Comparison of ENCODE assay signal across 27 cellular contexts in the genomic region with DNA sequence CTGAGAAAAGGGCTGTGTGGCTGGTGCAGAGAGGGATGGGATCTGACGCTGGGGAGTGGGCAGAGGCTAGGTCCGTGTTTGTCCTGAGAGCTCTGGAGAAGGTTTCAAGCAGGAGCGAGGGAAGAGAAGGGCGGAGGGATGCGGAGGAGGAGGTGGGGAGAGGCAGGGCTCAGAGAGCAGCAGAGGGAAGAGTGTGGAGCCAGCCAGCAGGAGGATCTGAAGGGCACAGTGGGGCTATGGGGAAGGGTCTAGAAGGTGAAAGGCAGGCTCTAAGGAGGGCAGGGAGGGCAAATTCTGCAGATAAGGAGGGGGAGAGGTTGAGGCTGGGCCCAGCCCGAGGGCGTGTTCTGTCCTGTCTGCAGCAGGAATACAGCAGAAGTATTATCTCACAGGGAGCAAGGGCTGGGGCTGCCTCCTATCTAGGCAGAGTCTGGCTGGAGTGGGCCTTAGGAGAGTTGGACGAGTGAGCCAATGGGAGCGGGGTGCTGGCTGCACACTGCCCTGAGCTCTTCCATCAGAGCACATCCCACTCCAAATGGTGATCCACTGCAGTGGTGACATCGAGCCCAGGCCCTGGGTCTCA. TPM values are rescaled to one million over a fixed set of nuclear protein-coding genes. Genes with fewer than 3 reads are reported as not detected.
DNase-seq lines count a peak whose midpoint lies in the region; FAIRE-seq and TF ChIP-seq lines count a peak whose summit lies in the region.
"Had no signal": no experiment of that assay in that cellular context is flagged by ENCODE, and none has a peak within 500 bp of the region (broad histone marks: within the 10 kb centered on the region; RNA-seq: fewer than 3 reads in every experiment).

No MANE protein-coding gene starts in this region.

- H3K36me3 ChIP-seq in Caco-2 (ENCODE audit: control insufficient read depth, insufficient read depth, low read length), result no peaks in the 10 kb centered on the region
- H3K36me3 ChIP-seq in neural progenitor cell, result no peaks in the 10 kb centered on the region
- H3K36me3 ChIP-seq: pancreas, upper lobe of right lung had no signal

- POLR2A ChIA-PET in Caco-2 (lab: Charles Lee), result no interaction called here
- POLR2A ChIA-PET in RWPE1 (lab: Yijun Ruan, JAX; ENCODE audit: low non-redundant PET), result no interaction called here

- CTCF ChIA-PET in Caco-2 (lab: Charles Lee) (no interaction called here), RWPE1 (lab: Yijun Ruan, JAX) (no interaction called here)

- H3K9me3 Mint-ChIP-seq in Caco-2 (ENCODE audit: unreplicated experiment), result no peaks in the 10 kb centered on the region
- H3K9me3 Mint-ChIP-seq in neural progenitor cell, result no peaks in the 10 kb centered on the region
- H3K9me3 Mint-ChIP-seq: activated naive CD4-positive, alpha-beta T cell treated with anti-CD3 and anti-CD28 coated beads, Interleukin-2, amount 10 ng/mL, durations not matched to agents 7 days and 5 days; naive B cell had no signal

- H3K4me3 ChIP-seq in Caco-2 (ENCODE audit: low read depth, low read length) (no peak overlapping the region), neural progenitor cell (no peak overlapping the region)
- H3K4me3 ChIP-seq: coronary artery, esophagus squamous epithelium, pancreas, right atrium auricular region, spleen, upper lobe of right lung had no signal

- peak in 1 of 2 experiments; percentile 57 for DNase-seq in Caco-2
- DNase-seq in RWPE1 (ENCODE audit: low spot score), result no peak
- peak; percentile 76 to 86 for DNase-seq in erythroblast (lab: John Stamatoyannopoulos, UW)
- no peak for DNase-seq in neural progenitor cell (ENCODE audit: low spot score)
- DNase-seq in G401 (ENCODE audit: low spot score), result no peak
- no peak for DNase-seq in NAMALWA (ENCODE audit: low spot score)
- no peak for DNase-seq in RCC 7860 (ENCODE audit: low spot score)
- DNase-seq in activated T-cell treated with anti-CD3 and anti-CD28 coated beads, Interleukin-2, amount 50 U/mL, for 48 hours, result no peak
- DNase-seq: activated CD4-positive, alpha-beta T cell treated with anti-CD3 and anti-CD28 coated beads, Interleukin-2, amount 50 U/mL, for 48 hours; activated CD4-positive, CD25-positive, alpha-beta regulatory T cell; activated CD8-positive, alpha-beta memory T cell treated with anti-CD3 and anti-CD28 coated beads, Interleukin-2, amount 50 U/mL, for 4 hours; activated naive CD4-positive, alpha-beta T cell treated with anti-CD3 and anti-CD28 coated beads, Interleukin-2, amount 10 ng/mL, durations not matched to agents 7 days and 5 days; esophagus squamous epithelium; foreskin melanocyte; GF-D8; mesenchymal stem cell; naive B cell; NCI-H1105 treated with DMSO at 0.1 percent for 48 hours; NCI-H2029 treated with DMSO at 0.1 percent for 48 hours; NCI-H345; pancreas; SIG-M5; spleen; SW 1271; upper lobe of right lung had no signal

- no peak overlapping the region for H2AFZ ChIP-seq in neural progenitor cell (replicated peaks)

- H3K9ac ChIP-seq in neural progenitor cell, result no peak overlapping the region

- no peak overlapping the region for H3K4me2 ChIP-seq in neural progenitor cell

- H3K79me2 ChIP-seq in neural progenitor cell (ENCODE audit: low read depth), result peaks cover 72% of the 10 kb centered on the region

- H3K4me3 Mint-ChIP-seq in Caco-2 (ENCODE audit: unreplicated experiment) (no peak overlapping the region), neural progenitor cell (no peak overlapping the region)
- H3K4me3 Mint-ChIP-seq: activated naive CD4-positive, alpha-beta T cell treated with anti-CD3 and anti-CD28 coated beads, Interleukin-2, amount 10 ng/mL, durations not matched to agents 7 days and 5 days had no signal

- BruUV-seq in Caco-2 (replicated peaks; lab: Mats Ljungman, UMichigan), result no TSS peak

- H3K9me3 ChIP-seq in Caco-2, result no peaks in the 10 kb centered on the region
- H3K9me3 ChIP-seq in neural progenitor cell (ENCODE audit: low read depth), result no peaks in the 10 kb centered on the region
- H3K9me3 ChIP-seq: esophagus squamous epithelium, pancreas, right atrium auricular region, spleen, upper lobe of right lung had no signal

- H3K27me3 ChIP-seq in Caco-2 (replicated peaks; ENCODE audit: control insufficient read depth, insufficient read depth, low read length) (no peaks in the 10 kb centered on the region), neural progenitor cell (no peaks in the 10 kb centered on the region)
- H3K27me3 ChIP-seq: esophagus squamous epithelium, pancreas, right atrium auricular region, spleen, upper lobe of right lung had no signal

- peak; percentile 31 for TF ChIP-seq POLR2A in erythroblast (IDR thresholded peaks at IDR 0.05; ENCODE audit: low read length)

- H3K36me3 Mint-ChIP-seq in Caco-2 (ENCODE audit: insufficient read depth, unreplicated experiment) (peaks cover 30% of the 10 kb centered on the region), neural progenitor cell (peaks cover 4% of the 10 kb centered on the region)

- intact Hi-C loops in Caco-2 (cut with micrococcal nuclease; ENCODE audit: unreplicated experiment), result no loop called here

- no peak for TF ChIP-seq CTCF in Caco-2 (IDR thresholded peaks at IDR 0.05; ENCODE audit: insufficient read depth in 1 of 2, low read depth in 1 of 2, low read length in 1 of 2, severe bottlenecking in 1 of 2, unreplicated experiment in 1 of 2)
- TF ChIP-seq CTCF in RWPE1 (conservative IDR thresholded peaks at IDR 0.05; ENCODE audit: low read depth), result no peak
- no peak for TF ChIP-seq CTCF in neural progenitor cell (IDR thresholded peaks at IDR 0.05)

- peak overlapping the region; percentile 75 for H3K27ac ChIP-seq in RWPE1
- H3K27ac ChIP-seq in neural progenitor cell, result peak overlapping the region; percentile 13
- H3K27ac ChIP-seq: coronary artery, esophagus squamous epithelium, pancreas, right atrium auricular region, upper lobe of right lung had no signal

- no peak for FAIRE-seq in RCC 7860 (lab: Jason Lieb, UNC)
- FAIRE-seq: pancreas had no signal

- no peaks in the 10 kb centered on the region for H3F3A ChIP-seq in neural progenitor cell (ENCODE audit: low read depth)

- in situ Hi-C loops in G401 (cut with HindIII; ENCODE audit: low sequenced_read_pairs), result no loop called here

- H3K4me1 Mint-ChIP-seq in Caco-2 (ENCODE audit: low read depth, unreplicated experiment), result peaks cover 21% of the 10 kb centered on the region
- H3K4me1 Mint-ChIP-seq in neural progenitor cell, result peaks cover 17% of the 10 kb centered on the region

- peaks cover 18% of the 10 kb centered on the region for H3K4me1 ChIP-seq in Caco-2
- H3K4me1 ChIP-seq in neural progenitor cell, result peaks cover 5% of the 10 kb centered on the region

- H3K27ac Mint-ChIP-seq in Caco-2 (ENCODE audit: unreplicated experiment), result peak overlapping the region; percentile 7
- peak overlapping the region; percentile 83 for H3K27ac Mint-ChIP-seq in neural progenitor cell

- H4K20me1 ChIP-seq in neural progenitor cell (ENCODE audit: low read depth), result peaks cover 5% of the 10 kb centered on the region

- H3K27me3 Mint-ChIP-seq in Caco-2 (ENCODE audit: insufficient read depth, unreplicated experiment) (no peaks in the 10 kb centered on the region), neural progenitor cell (ENCODE audit: insufficient read depth, low read depth) (peaks cover 5% of the 10 kb centered on the region)
- H3K27me3 Mint-ChIP-seq: activated naive CD4-positive, alpha-beta T cell treated with anti-CD3 and anti-CD28 coated beads, Interleukin-2, amount 10 ng/mL, durations not matched to agents 7 days and 5 days; naive B cell had no signal

RNA-seq across cellular contexts. Expression of a gene that starts 6.1 kb away (rescaled TPM):
- total RNA-seq in Caco-2 (2022) (107 and 126 TPM in 2 replicates), neural progenitor cell (ENCODE audit: low replicate concordance) (61.6 and 137 TPM in 2 replicates)
- 152 and 155 TPM in 2 replicates for total RNA-seq in G401 (2014; rRNA removed; shearing (Covaris generic))

RNA-seq across cellular contexts. Expression of a gene that starts 9.8 kb away (rescaled TPM):
- total RNA-seq in Caco-2 (2022), result not detected in 2 replicates
- total RNA-seq in neural progenitor cell (ENCODE audit: low replicate concordance), result 0.37 TPM in 1 of 2 replicates, not detected in the other
- total RNA-seq in G401 (2014; rRNA removed; shearing (Covaris generic)), result 0.49 TPM in 1 of 2 replicates, not detected in the other
- total RNA-seq: esophagus squamous epithelium had no signal

RNA-seq across cellular contexts. Expression of a gene that starts 40.2 kb away (rescaled TPM):
- total RNA-seq in Caco-2 (2022), result 0.75 and 0.93 TPM in 2 replicates
- total RNA-seq in neural progenitor cell (ENCODE audit: low replicate concordance), result 24.6 and 37.8 TPM in 2 replicates
- 33.9 and 38.6 TPM in 2 replicates for total RNA-seq in G401 (2014; rRNA removed; shearing (Covaris generic))

RNA-seq across cellular contexts. Expression of a gene that starts 45.1 kb away (rescaled TPM):
- 102 and 104 TPM in 2 replicates for total RNA-seq in Caco-2 (2022)
- total RNA-seq in neural progenitor cell (ENCODE audit: low replicate concordance), result 44.9 and 54.1 TPM in 2 replicates
- total RNA-seq in G401 (2014; rRNA removed; shearing (Covaris generic)), result 30.2 and 44.7 TPM in 2 replicates

Comparison
In these comparisons a context has a peak if more than half of its experiments do, and no peak if none do; other contexts are left out.
1. DNase-seq: peak in erythroblast (2 of 2); none in RWPE1 (single experiment), neural progenitor cell (single experiment), G401 (single experiment), NAMALWA (single experiment), RCC 7860 (single experiment) and activated T-cell treated with anti-CD3 and anti-CD28 coated beads, Interleukin-2, amount 50 U/mL, for 48 hours (0 of 2).
2. RNA of a gene that starts 40.2 kb away (total RNA-seq): 33.9 to 38.6 TPM in G401 and 24.6 to 37.8 TPM in neural progenitor cell; 0.75 to 0.93 TPM in Caco-2; every median in the first group is over 10 times any median in the second.